Comparison of ENCODE assay signal across 32 cellular contexts in the genomic region with DNA sequence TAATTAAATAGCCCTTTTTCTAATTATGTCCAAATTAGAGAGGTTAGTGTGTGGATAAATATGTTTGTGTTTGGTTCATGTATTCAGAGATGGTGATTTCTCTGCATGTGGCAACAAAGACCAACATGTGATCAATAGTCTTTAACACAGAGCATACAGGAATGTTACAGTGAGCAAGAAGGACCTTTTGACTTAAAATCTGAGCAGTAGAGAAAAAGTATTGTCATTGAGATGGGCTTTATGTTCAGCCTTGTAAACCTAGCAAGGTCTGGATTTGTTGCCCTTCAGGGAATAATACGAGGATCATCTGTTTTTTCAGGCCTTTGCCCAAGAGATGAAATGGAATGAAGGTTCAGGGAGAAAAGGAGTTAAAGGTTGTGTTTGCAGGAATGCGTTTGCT.
"Had no signal": no experiment of that assay in that cellular context is flagged by ENCODE, and none has a peak within 500 bp of the region (broad histone marks: within the 10 kb centered on the region; RNA-seq: fewer than 3 reads in every experiment).

No MANE protein-coding gene starts in this region.

- H3K4me3 ChIP-seq: PC-9 had no signal

- ATAC-seq: activated CD8-positive, alpha-beta T cell treated with anti-CD3 and anti-CD28 coated beads for 36 hours; activated T-cell treated with anti-CD3 and anti-CD28 coated beads, Interleukin-2, amount 50 U/mL, for 72 hours; activated T-helper 17 cell treated with anti-CD3 and anti-CD28 coated beads, Interleukin-2, amount 50 U/mL, for 72 hours; Right ventricle myocardium inferior had no signal

- H3K36me3 ChIP-seq: brain microvascular endothelial cell, WERI-Rb-1 had no signal

- H3K27me3 ChIP-seq: brain microvascular endothelial cell had no signal

- FAIRE-seq: RCC 7860 had no signal

- H3K27ac ChIP-seq: brain microvascular endothelial cell, PC-9, RWPE1, WERI-Rb-1 had no signal

- H3K4me2 ChIP-seq: PC-9 had no signal

- H2AFZ ChIP-seq: PC-9 had no signal

- DNase-seq: activated CD4-positive, alpha-beta T cell treated with anti-CD3 and anti-CD28 coated beads, Interleukin-2, amount 10 ng/mL, durations not matched to agents 24 days and 14 days; activated CD4-positive, alpha-beta T cell treated with anti-CD3 and anti-CD28 coated beads, Interleukin-2, amount 50 U/mL, for 4 hours; activated CD8-positive, alpha-beta T cell treated with anti-CD3 and anti-CD28 coated beads for 36 hours; activated effector memory CD4-positive, alpha-beta T cell treated with anti-CD3 and anti-CD28 coated beads, Interleukin-2, amount 50 U/mL, for 16 hours; activated naive CD4-positive, alpha-beta T cell; activated naive CD4-positive, alpha-beta T cell treated with anti-CD3 and anti-CD28 coated beads, Interleukin-2, amount 50 U/mL, for 16 hours; activated naive CD8-positive, alpha-beta T cell treated with anti-CD3 and anti-CD28 coated beads for 36 hours; activated T-cell treated with anti-CD3 and anti-CD28 coated beads, Interleukin-2, amount 50 U/mL, for 1 hour; activated T-cell treated with anti-CD3 and anti-CD28 coated beads, Interleukin-2, amount 50 U/mL, for 72 hours; amniotic stem cell; aorta; brain microvascular endothelial cell; central memory CD4-positive, alpha-beta T cell; NCI-H1105; NCI-H1417 treated with DMSO at 0.1 percent for 48 hours; NCI-H187 treated with DMSO at 0.1 percent for 48 hours; NCI-H2171 treated with DMSO at 0.1 percent for 48 hours; NCI-H2227 treated with DMSO at 0.1 percent for 48 hours; NCI-H446; NCI-H510A treated with DMSO at 0.1 percent for 48 hours; NCI-H526 treated with DMSO at 0.1 percent for 48 hours; NK-92 treated with Interleukin-12 subunit alpha and Interleukin-12 subunit beta, amount 100 ng/mL, for 24 hours; PC-9; SW 1271; T-helper 1 cell; T-helper 2 cell; T-helper 9 cell; WERI-Rb-1 had no signal
